8 cellular contexts compared by ENCODE assay signal in the genomic region with DNA sequence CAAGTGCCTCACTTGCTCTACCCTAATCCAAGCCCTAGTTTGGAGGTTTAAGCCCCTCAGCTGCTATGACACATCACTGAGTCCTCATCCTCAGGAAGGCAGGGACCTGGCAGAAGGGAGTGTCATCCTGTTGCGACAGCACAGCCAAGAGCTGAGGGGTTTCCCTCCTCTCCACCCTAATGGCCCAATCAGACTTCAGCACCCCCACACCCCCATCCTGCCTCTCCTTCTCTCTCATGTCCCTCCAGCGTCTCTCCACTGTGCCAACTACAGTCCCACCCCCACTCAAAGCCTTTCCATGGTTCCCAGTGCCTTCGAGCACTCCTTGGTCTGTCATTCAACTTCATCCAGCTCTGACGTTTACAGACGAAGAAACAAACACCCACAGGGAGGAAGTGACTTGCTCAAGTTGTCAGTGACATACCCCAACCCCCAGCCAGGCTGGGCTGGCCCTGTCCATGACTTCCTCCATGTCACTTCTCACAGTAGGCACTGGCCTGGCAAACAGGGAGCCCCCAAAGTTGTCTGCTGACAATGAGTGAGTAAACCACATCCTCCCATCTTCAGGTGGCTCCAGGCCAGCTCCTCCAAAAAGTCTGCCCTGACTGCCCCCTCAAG. TPM values are rescaled to one million over a fixed set of nuclear protein-coding genes. Genes with fewer than 3 reads are reported as not detected.
DNase-seq lines count a peak whose midpoint lies in the region; ATAC-seq and TF ChIP-seq lines count a peak whose summit lies in the region.

No MANE protein-coding gene starts in this region.

- no peak overlapping the region for H2AFZ ChIP-seq in GM23338

- H3K4me3 ChIP-seq in GM23338, result no peak overlapping the region

- peaks cover 14% of the 10 kb centered on the region for H3K36me3 Mint-ChIP-seq in GM23338 (ENCODE audit: low read depth)
- H3K36me3 Mint-ChIP-seq in activated naive CD4-positive, alpha-beta T cell treated with anti-CD3 and anti-CD28 coated beads, Interleukin-2, amount 50 U/mL, for 72 hours, result peaks cover 0 to 2% of the 10 kb centered on the region in 2 donors

- peak overlapping the region; percentile 32 for H3K27ac Mint-ChIP-seq in GM23338
- peak overlapping the region; percentile 88 to 93 for H3K27ac Mint-ChIP-seq in activated naive CD4-positive, alpha-beta T cell treated with anti-CD3 and anti-CD28 coated beads, Interleukin-2, amount 50 U/mL, for 72 hours

- DNase-seq in GM23338 (ENCODE audit: low spot score) (no peak), SW480 (ENCODE audit: low spot score) (peak; percentile 55), kidney tubule cell (ENCODE audit: low spot score) (peak; percentile 64), midbrain (lab: John Stamatoyannopoulos, UW) (no peak), superior temporal gyrus (ENCODE audit: extremely low spot score) (no peak)
- peak; percentile 43 to 77 for DNase-seq in activated naive CD4-positive, alpha-beta T cell treated with anti-CD3 and anti-CD28 coated beads, Interleukin-2, amount 50 U/mL, for 72 hours (ENCODE audit: low spot score in 2 of 2)
- peak; percentile 49 for DNase-seq in stimulated activated CD8-positive, alpha-beta memory T cell treated with anti-CD3 and anti-CD28 coated beads, Interleukin-12 subunit alpha, Interleukin-12 subunit beta, amount 100 ng/mL, for 1 hour (ENCODE audit: low read depth)

- H3K4me2 ChIP-seq in GM23338, result 0 out of 2 replicates have a peak overlapping the region, but pooled peaks have one; percentile 34

- peak overlapping the region; percentile 60 for H3K27ac ChIP-seq in GM23338 (ENCODE audit: low read depth)

- peaks cover 75% of the 10 kb centered on the region for H3K79me2 ChIP-seq in GM23338 (replicated peaks; ENCODE audit: insufficient read depth)

- no peaks in the 10 kb centered on the region for H3K9me3 Mint-ChIP-seq in GM23338
- H3K9me3 Mint-ChIP-seq in activated naive CD4-positive, alpha-beta T cell treated with anti-CD3 and anti-CD28 coated beads, Interleukin-2, amount 50 U/mL, for 72 hours, result no peaks in the 10 kb centered on the region

- H3K4me3 Mint-ChIP-seq in GM23338, result peak overlapping the region; percentile 0; the same call in 1 of the 3 replicates

- H3K36me3 ChIP-seq in GM23338 (ENCODE audit: insufficient read depth), result no peaks in the 10 kb centered on the region

- no peaks in the 10 kb centered on the region for H3K9me2 ChIP-seq in GM23338 (ENCODE audit: insufficient read depth)

- peaks cover 3% of the 10 kb centered on the region for H4K20me1 ChIP-seq in GM23338 (replicated peaks; ENCODE audit: insufficient read depth)

- no peak; the same call in 2 of the 3 replicates for ATAC-seq in GM23338
- peak; percentile 86 to 90 for ATAC-seq in activated naive CD4-positive, alpha-beta T cell treated with anti-CD3 and anti-CD28 coated beads, Interleukin-2, amount 50 U/mL, for 72 hours
- ATAC-seq in HG03095 (IDR thresholded peaks at IDR 0.05; ENCODE audit: unreplicated experiment), result no peak

- peaks cover 36% of the 10 kb centered on the region for H3K4me1 ChIP-seq in GM23338 (ENCODE audit: insufficient read depth)

- H3K27me3 ChIP-seq in GM23338 (ENCODE audit: insufficient read depth), result no peaks in the 10 kb centered on the region

- H3K27me3 Mint-ChIP-seq in GM23338 (ENCODE audit: insufficient read depth, low read depth, poor library complexity), result peaks cover 9% of the 10 kb centered on the region

- H3F3A ChIP-seq in GM23338 (replicated peaks; ENCODE audit: low read depth), result no peaks in the 10 kb centered on the region

- H3K4me1 Mint-ChIP-seq in GM23338, result peaks cover 51% of the 10 kb centered on the region

- no peak for TF ChIP-seq CTCF in GM23338 (conservative IDR thresholded peaks at IDR 0.05; ENCODE audit: low read depth in 2 of 2)

TF ChIP-seq in GM23338, 12 proteins besides CTCF, POLR2A, EP300 and RAD21:
- no peak for TF ChIP-seq STAT1 (IDR thresholded peaks at IDR 0.05; ENCODE audit: unreplicated experiment)
- no peak for TF ChIP-seq EZH2 (IDR thresholded peaks at IDR 0.05; ENCODE audit: low read depth, unreplicated experiment)
- no peak for TF ChIP-seq EZH2phosphoT487 (IDR thresholded peaks at IDR 0.05; ENCODE audit: unreplicated experiment)
- TF ChIP-seq POLR2AphosphoS5 (IDR thresholded peaks at IDR 0.05; ENCODE audit: low read depth), result no peak
- TF ChIP-seq NANOG (IDR thresholded peaks at IDR 0.05; ENCODE audit: borderline replicate concordance), result no peak
- TF ChIP-seq, protein P1, sequence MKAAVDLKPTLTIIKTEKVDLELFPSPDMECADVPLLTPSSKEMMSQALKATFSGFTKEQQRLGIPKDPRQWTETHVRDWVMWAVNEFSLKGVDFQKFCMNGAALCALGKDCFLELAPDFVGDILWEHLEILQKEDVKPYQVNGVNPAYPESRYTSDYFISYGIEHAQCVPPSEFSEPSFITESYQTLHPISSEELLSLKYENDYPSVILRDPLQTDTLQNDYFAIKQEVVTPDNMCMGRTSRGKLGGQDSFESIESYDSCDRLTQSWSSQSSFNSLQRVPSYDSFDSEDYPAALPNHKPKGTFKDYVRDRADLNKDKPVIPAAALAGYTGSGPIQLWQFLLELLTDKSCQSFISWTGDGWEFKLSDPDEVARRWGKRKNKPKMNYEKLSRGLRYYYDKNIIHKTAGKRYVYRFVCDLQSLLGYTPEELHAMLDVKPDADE (IDR thresholded peaks at IDR 0.05), result no peak
- TF ChIP-seq, protein P2, sequence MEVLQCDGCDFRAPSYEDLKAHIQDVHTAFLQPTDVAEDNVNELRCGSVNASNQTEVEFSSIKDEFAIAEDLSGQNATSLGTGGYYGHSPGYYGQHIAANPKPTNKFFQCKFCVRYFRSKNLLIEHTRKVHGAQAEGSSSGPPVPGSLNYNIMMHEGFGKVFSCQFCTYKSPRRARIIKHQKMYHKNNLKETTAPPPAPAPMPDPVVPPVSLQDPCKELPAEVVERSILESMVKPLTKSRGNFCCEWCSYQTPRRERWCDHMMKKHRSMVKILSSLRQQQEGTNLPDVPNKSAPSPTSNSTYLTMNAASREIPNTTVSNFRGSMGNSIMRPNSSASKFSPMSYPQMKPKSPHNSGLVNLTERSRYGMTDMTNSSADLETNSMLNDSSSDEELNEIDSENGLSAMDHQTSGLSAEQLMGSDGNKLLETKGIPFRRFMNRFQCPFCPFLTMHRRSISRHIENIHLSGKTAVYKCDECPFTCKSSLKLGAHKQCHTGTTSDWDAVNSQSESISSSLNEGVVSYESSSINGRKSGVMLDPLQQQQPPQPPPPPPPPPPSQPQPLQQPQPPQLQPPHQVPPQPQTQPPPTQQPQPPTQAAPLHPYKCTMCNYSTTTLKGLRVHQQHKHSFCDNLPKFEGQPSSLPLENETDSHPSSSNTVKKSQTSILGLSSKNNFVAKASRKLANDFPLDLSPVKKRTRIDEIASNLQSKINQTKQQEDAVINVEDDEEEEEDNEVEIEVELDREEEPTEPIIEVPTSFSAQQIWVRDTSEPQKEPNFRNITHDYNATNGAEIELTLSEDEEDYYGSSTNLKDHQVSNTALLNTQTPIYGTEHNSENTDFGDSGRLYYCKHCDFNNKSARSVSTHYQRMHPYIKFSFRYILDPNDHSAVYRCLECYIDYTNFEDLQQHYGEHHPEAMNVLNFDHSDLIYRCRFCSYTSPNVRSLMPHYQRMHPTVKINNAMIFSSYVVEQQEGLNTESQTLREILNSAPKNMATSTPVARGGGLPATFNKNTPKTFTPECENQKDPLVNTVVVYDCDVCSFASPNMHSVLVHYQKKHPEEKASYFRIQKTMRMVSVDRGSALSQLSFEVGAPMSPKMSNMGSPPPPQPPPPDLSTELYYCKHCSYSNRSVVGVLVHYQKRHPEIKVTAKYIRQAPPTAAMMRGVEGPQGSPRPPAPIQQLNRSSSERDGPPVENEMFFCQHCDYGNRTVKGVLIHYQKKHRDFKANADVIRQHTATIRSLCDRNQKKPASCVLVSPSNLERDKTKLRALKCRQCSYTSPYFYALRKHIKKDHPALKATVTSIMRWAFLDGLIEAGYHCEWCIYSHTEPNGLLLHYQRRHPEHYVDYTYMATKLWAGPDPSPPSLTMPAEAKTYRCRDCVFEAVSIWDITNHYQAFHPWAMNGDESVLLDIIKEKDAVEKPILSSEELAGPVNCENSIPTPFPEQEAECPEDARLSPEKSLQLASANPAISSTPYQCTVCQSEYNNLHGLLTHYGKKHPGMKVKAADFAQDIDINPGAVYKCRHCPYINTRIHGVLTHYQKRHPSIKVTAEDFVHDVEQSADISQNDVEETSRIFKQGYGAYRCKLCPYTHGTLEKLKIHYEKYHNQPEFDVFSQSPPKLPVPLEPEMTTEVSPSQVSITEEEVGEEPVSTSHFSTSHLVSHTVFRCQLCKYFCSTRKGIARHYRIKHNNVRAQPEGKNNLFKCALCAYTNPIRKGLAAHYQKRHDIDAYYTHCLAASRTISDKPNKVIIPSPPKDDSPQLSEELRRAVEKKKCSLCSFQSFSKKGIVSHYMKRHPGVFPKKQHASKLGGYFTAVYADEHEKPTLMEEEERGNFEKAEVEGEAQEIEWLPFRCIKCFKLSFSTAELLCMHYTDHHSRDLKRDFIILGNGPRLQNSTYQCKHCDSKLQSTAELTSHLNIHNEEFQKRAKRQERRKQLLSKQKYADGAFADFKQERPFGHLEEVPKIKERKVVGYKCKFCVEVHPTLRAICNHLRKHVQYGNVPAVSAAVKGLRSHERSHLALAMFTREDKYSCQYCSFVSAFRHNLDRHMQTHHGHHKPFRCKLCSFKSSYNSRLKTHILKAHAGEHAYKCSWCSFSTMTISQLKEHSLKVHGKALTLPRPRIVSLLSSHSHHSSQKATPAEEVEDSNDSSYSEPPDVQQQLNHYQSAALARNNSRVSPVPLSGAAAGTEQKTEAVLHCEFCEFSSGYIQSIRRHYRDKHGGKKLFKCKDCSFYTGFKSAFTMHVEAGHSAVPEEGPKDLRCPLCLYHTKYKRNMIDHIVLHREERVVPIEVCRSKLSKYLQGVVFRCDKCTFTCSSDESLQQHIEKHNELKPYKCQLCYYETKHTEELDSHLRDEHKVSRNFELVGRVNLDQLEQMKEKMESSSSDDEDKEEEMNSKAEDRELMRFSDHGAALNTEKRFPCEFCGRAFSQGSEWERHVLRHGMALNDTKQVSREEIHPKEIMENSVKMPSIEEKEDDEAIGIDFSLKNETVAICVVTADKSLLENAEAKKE (CRISPR knock-in tag; IDR thresholded peaks at IDR 0.05), result no peak
- no peak for TF ChIP-seq JUNB (IDR thresholded peaks at IDR 0.05; ENCODE audit: unreplicated experiment)
- TF ChIP-seq ZNF114 (CRISPR knock-in tag; IDR thresholded peaks at IDR 0.05), result no peak
- no peak for TF ChIP-seq CREB1 (CRISPR knock-in tag; IDR thresholded peaks at IDR 0.05; ENCODE audit: low read depth)
- no peak for TF ChIP-seq ZNF331 (CRISPR knock-in tag; IDR thresholded peaks at IDR 0.05; ENCODE audit: low read depth)
TF ChIP-seq in GM23338: peak in this region for 0.

RNA-seq across cellular contexts. Expression of a gene that starts 15.6 kb away (rescaled TPM):
- 110 and 116 TPM in 2 replicates for total RNA-seq in GM23338 (2014; rRNA removed; shearing (Covaris generic))
- polyA plus RNA-seq in GM23338 (2016; fragmentation: Nextera tagmentation; extraction: Ambion mirVana), result 21.4 and 24.5 TPM in 2 replicates
- total RNA-seq in activated naive CD4-positive, alpha-beta T cell treated with anti-CD3 and anti-CD28 coated beads, Interleukin-2, amount 50 U/mL, for 72 hours, result 100 to 1,000 TPM; 102 to 121 TPM

RNA-seq across cellular contexts. Expression of a gene that starts 57.3 kb away (rescaled TPM):
- total RNA-seq in GM23338 (2014; rRNA removed; shearing (Covaris generic)), result 14.4 and 20.5 TPM in 2 replicates
- polyA plus RNA-seq in GM23338 (2016; fragmentation: Nextera tagmentation; extraction: Ambion mirVana), result 16.6 and 20.7 TPM in 2 replicates
- total RNA-seq in activated naive CD4-positive, alpha-beta T cell treated with anti-CD3 and anti-CD28 coated beads, Interleukin-2, amount 50 U/mL, for 72 hours, result 10 to 100 TPM in 1 of 2 donors, 1 to 10 TPM in 1; 8.0 to 11.9 TPM

Comparison
In these comparisons a context has a peak if more than half of its experiments do, and no peak if none do; other contexts are left out.
1. ATAC-seq: peak in activated naive CD4-positive, alpha-beta T cell treated with anti-CD3 and anti-CD28 coated beads, Interleukin-2, amount 50 U/mL, for 72 hours (2 of 2); none in GM23338 (single experiment) and HG03095 (single experiment).
2. DNase-seq: peak in SW480 (single experiment), activated naive CD4-positive, alpha-beta T cell treated with anti-CD3 and anti-CD28 coated beads, Interleukin-2, amount 50 U/mL, for 72 hours (2 of 2), kidney tubule cell (single experiment) and stimulated activated CD8-positive, alpha-beta memory T cell treated with anti-CD3 and anti-CD28 coated beads, Interleukin-12 subunit alpha, Interleukin-12 subunit beta, amount 100 ng/mL, for 1 hour (single experiment); none in GM23338 (single experiment), midbrain (single experiment) and superior temporal gyrus (single experiment).